18 cellular contexts compared by ENCODE assay signal in genomic region chr16:74078877-74079586, GRCh38.
DNase-seq lines count a peak whose midpoint lies in the region; ATAC-seq and TF ChIP-seq lines count a peak whose summit lies in the region.
"Had no signal": no experiment of that assay in that cellular context is flagged by ENCODE, and none has a peak within 500 bp of the region (broad histone marks: within the 10 kb centered on the region; RNA-seq: fewer than 3 reads in every experiment).

No MANE protein-coding gene starts in this region.

- peak; percentile 67 for ATAC-seq in GM19023 (IDR thresholded peaks at IDR 0.05; ENCODE audit: unreplicated experiment)
- ATAC-seq in GM21723 (IDR thresholded peaks at IDR 0.05; ENCODE audit: unreplicated experiment), result peak; percentile 59
- ATAC-seq in HG03108 (IDR thresholded peaks at IDR 0.05; ENCODE audit: unreplicated experiment), result peak; percentile 63
- ATAC-seq in HG03280 (IDR thresholded peaks at IDR 0.05; ENCODE audit: unreplicated experiment), result no peak

- no peak for TF ChIP-seq CTCF in dorsolateral prefrontal cortex (IDR thresholded peaks at IDR 0.05 in 54 of 56, conservative IDR thresholded peaks at IDR 0.05 in 2 of 56; ENCODE audit: low read depth in 1 of 56, partially characterized antibody in 56 of 56)

- H3K4me3 ChIP-seq in dorsolateral prefrontal cortex, result no peak overlapping the region
- H3K4me3 ChIP-seq: BLaER1, hepatocyte had no signal

- DNase-seq in foreskin melanocyte, result peak; percentile 34
- no peak for DNase-seq in OCI-M2 (lab: John Stamatoyannopoulos, UW; ENCODE audit: unreplicated experiment)
- DNase-seq in dorsolateral prefrontal cortex, result no peak
- DNase-seq: activated CD4-positive, alpha-beta T cell treated with anti-CD3 and anti-CD28 coated beads, Interleukin-2, amount 10 ng/mL, durations not matched to agents 7 days and 5 days; activated T-cell treated with anti-CD3 and anti-CD28 coated beads, Interleukin-2, amount 50 U/mL, for 24 hours; DMS 273 treated with DMSO at 0.1 percent for 48 hours; effector CD4-positive, alpha-beta T cell; NCI-H1694; NCI-H510A; OCI-M1; SK-N-SH; stimulated activated CD4-positive, alpha-beta T cell treated with anti-CD3 and anti-CD28 coated beads, Interleukin-15, amount 100 ng/mL, for 24 hours had no signal

- H3K27me3 ChIP-seq in dorsolateral prefrontal cortex, result peaks cover 0 to 6% (median 0%) of the 10 kb centered on the region in 45 donors
- H3K27me3 ChIP-seq: BLaER1, hepatocyte had no signal

- no peak overlapping the region for H3K27ac ChIP-seq in dorsolateral prefrontal cortex
- H3K27ac ChIP-seq: BLaER1, hepatocyte had no signal

- intact Hi-C loops in dorsolateral prefrontal cortex (cut with DNase I), result no loop called here
